Comparison of ENCODE assay signal across 8 cellular contexts in the genomic region with DNA sequence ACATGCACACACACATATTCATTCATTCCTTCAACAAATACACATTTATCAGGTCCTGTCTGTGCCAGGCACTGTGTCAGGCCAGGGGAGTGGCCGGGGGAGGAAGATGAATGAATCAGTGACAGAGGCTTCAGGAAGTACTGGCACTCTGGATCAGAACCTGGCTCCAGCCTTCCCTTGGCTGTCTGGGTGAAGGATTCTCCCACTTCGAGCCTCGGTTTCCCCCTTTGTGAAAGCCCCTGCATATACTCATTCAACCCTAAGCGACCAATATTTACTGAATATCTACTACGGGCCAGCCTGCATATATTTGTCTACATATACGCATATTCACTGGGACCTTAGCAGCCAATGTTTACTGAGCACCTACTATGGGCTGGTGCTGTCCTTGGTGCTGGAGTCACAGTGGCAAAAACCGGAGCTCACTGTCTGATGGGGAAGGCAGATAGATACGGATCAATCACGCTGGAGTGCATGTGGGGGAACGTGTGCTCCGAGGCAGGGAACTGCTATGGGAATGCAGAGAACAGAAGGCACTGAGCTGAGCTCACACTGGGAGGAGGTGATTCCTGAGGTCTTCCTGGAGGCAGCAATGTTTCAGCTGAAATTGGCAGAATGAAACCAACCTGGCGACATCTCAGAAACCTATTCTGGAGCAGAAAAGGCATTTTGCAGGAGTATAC. TPM values are rescaled to one million over a fixed set of nuclear protein-coding genes. Genes with fewer than 3 reads are reported as not detected.
A peak's percentile ranks its signal among the peaks of the same experiment; 100 is the strongest.
DNase-seq lines count a peak whose midpoint lies in the region; ATAC-seq and TF ChIP-seq lines count a peak whose summit lies in the region.

No MANE protein-coding gene starts in this region.

- POLR2A ChIA-PET in A673 (lab: Charles Lee; ENCODE audit: low non-redundant PET): interaction anchor here (0.5 to 0.7 kb wide), 2 partner anchors 18 to 21 kb away, joined by 3 read pairs; a partner anchor contains a TSS
- POLR2A ChIA-PET in HEK293T (lab: Yijun Ruan, JAX): interaction anchor here (0.6 to 2.7 kb wide), 14 partner anchors 10 to 73 kb away, joined by 3 to 26 read pairs (median 4); a partner anchor contains a TSS

- 50% methylated on average over 12 of the region's 12 CpGs for WGBS in thymus

- H3K4me1 ChIP-seq in A673 (ENCODE audit: insufficient read depth, low read length, poor library complexity, severe bottlenecking) (peaks cover 12% of the 10 kb centered on the region), thymus (ENCODE audit: control insufficient read depth, insufficient read depth, low read length) (peaks cover 15% of the 10 kb centered on the region)

- intact Hi-C loops in A673 (cut with micrococcal nuclease; ENCODE audit: unreplicated experiment): no loop called here

- H3K27ac ChIP-seq in A673 (ENCODE audit: low read depth, low read length, poor library complexity, severe bottlenecking) (peak overlapping the region; percentile 95), angular gyrus (ENCODE audit: low read depth, low read length) (peak overlapping the region; percentile 87), thymus (ENCODE audit: low read depth) (peak overlapping the region; percentile 86)

- CTCF ChIA-PET in A673 (lab: Charles Lee): no interaction called here
- CTCF ChIA-PET in HEK293T (lab: Yijun Ruan, JAX): interaction anchor here (1.2 kb wide), 1 partner anchor 77 kb away, joined by 3 read pairs; no protein-coding TSS in a partner anchor

- H3K9me3 ChIP-seq in A673 (ENCODE audit: low read depth, low read length, poor library complexity, severe bottlenecking) (no peaks in the 10 kb centered on the region), thymus (ENCODE audit: control insufficient read depth) (no peaks in the 10 kb centered on the region)

- peak; percentile 50 for ATAC-seq in left lobe of liver
- no peak for ATAC-seq in HG03520 (IDR thresholded peaks at IDR 0.05; ENCODE audit: unreplicated experiment)

- peak overlapping the region; percentile 98 for H3K4me3 ChIP-seq in A673 (ENCODE audit: low read depth, low read length, poor library complexity, severe bottlenecking)
- H3K4me3 ChIP-seq in thymus (ENCODE audit: low read length): peak overlapping the region; percentile 84

- no peak for TF ChIP-seq CTCF in A673 (conservative IDR thresholded peaks at IDR 0.05; ENCODE audit: low read depth, low read length)

- H3K36me3 ChIP-seq in A673 (ENCODE audit: insufficient read depth, low read length, poor library complexity, severe bottlenecking) (peaks cover 15% of the 10 kb centered on the region), thymus (ENCODE audit: control insufficient read depth, insufficient read depth) (peaks cover 21% of the 10 kb centered on the region)

- no TSS peak for BruUV-seq in A673 (replicated peaks; lab: Mats Ljungman, UMichigan)

- DNase-seq in A673 (ENCODE audit: low spot score) (no peak), HEK293T (ENCODE audit: extremely low spot score) (no peak), left lobe of liver (ENCODE audit: low spot score) (no peak), middle frontal gyrus (ENCODE audit: extremely low spot score, low spot score) (no peak), iPS-NIHi11 (ENCODE audit: low spot score) (no peak)

- H3K27me3 ChIP-seq in A673 (replicated peaks; ENCODE audit: insufficient read depth, low read depth, low read length, poor library complexity): no peaks in the 10 kb centered on the region
- H3K27me3 ChIP-seq in thymus (ENCODE audit: control insufficient read depth, insufficient read depth): no peaks in the 10 kb centered on the region

TF ChIP-seq in HEK293T, 16 proteins besides CTCF, POLR2A, EP300 and RAD21:
- TF ChIP-seq, protein P1, sequence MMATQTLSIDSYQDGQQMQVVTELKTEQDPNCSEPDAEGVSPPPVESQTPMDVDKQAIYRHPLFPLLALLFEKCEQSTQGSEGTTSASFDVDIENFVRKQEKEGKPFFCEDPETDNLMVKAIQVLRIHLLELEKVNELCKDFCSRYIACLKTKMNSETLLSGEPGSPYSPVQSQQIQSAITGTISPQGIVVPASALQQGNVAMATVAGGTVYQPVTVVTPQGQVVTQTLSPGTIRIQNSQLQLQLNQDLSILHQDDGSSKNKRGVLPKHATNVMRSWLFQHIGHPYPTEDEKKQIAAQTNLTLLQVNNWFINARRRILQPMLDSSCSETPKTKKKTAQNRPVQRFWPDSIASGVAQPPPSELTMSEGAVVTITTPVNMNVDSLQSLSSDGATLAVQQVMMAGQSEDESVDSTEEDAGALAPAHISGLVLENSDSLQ (IDR thresholded peaks at IDR 0.05): peak; percentile 39; the same call in 1 of the 2 replicates
- no peak for TF ChIP-seq ARNT (IDR thresholded peaks at IDR 0.05)

RNA-seq across cellular contexts. Expression of a gene that starts 0.6 kb away (rescaled TPM):
- 27.4 and 27.5 TPM in 2 replicates for total RNA-seq in A673 (2021)
- total RNA-seq in left lobe of liver: 4.5 TPM
- 5.5 TPM for polyA plus RNA-seq in thymus

RNA-seq across cellular contexts. Expression of a gene that starts 18.0 kb away (rescaled TPM):
- total RNA-seq in A673 (2021) (27.8 and 29.3 TPM in 2 replicates), left lobe of liver (6.7 TPM)
- 11.9 TPM for polyA plus RNA-seq in thymus

RNA-seq across cellular contexts. Expression of a gene that starts 18.8 kb away (rescaled TPM):
- total RNA-seq in A673 (2021): 6.3 and 7.5 TPM in 2 replicates
- total RNA-seq in left lobe of liver: 13.2 TPM
- polyA plus RNA-seq in thymus: 25.0 TPM

RNA-seq across cellular contexts. Expression of a gene that starts 24.2 kb away (rescaled TPM):
- total RNA-seq in A673 (2021): 16.1 and 17.1 TPM in 2 replicates
- total RNA-seq in left lobe of liver: 8.1 TPM
- polyA plus RNA-seq in thymus: 7.2 TPM

RNA-seq across cellular contexts. Expression of a gene that starts 35.9 kb away (rescaled TPM):
- total RNA-seq in A673 (2021): not detected in 2 replicates
- not detected for total RNA-seq in left lobe of liver
- polyA plus RNA-seq in thymus: 0.11 TPM
